21 cellular contexts compared by ENCODE assay signal in the genomic region with DNA sequence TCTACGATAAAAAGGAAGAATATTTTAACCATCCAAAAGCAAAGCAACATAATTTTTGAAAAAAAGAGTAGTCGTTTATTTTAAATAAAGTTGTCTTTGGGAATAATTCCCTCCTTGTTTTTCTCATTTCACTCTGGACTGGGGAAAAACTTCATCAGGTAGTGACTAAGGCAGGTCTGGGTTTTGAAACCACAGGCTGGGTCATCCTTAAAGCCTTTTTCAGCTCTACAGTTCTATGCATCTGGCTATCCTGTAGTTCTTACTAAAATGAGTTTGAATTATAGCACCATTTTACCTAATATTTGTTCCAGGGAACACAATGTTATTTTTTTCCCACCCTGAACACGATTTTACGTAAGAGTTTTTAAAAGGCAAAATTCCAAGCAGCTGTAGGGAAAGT.
"Had no signal": no experiment of that assay in that cellular context is flagged by ENCODE, and none has a peak within 500 bp of the region (broad histone marks: within the 10 kb centered on the region; RNA-seq: fewer than 3 reads in every experiment).

No MANE protein-coding gene starts in this region.

- H3K27ac ChIP-seq: adrenal gland, colonic mucosa, epithelial cell of prostate, left ventricle myocardium inferior, pancreas, psoas muscle, tibial artery, WERI-Rb-1 had no signal

- H3K27me3 ChIP-seq: adrenal gland, colonic mucosa, pancreas, tibial artery had no signal

- H3K4me3 ChIP-seq: adrenal gland, colonic mucosa, left ventricle myocardium inferior, pancreas, psoas muscle, tibial artery had no signal

- H3K9me3 ChIP-seq: adrenal gland, colonic mucosa, left ventricle myocardium inferior, pancreas, psoas muscle, tibial artery had no signal

- H3K36me3 ChIP-seq: adrenal gland, colonic mucosa, left ventricle myocardium inferior, pancreas, tibial artery, WERI-Rb-1 had no signal

- FAIRE-seq: bronchial epithelial cell, pancreas had no signal

- H3K36me3 Mint-ChIP-seq: natural killer cell treated with Interleukin-12 subunit alpha and Interleukin-12 subunit beta and Interleukin-15 and Interleukin-18, amount 100 ng/mL, for 72 hours; T-cell had no signal

- H3K4me3 Mint-ChIP-seq: endodermal cell; mesothelial cell of epicardium; natural killer cell treated with Interleukin-12 subunit alpha and Interleukin-12 subunit beta and Interleukin-15 and Interleukin-18, amount 100 ng/mL, for 72 hours; stimulated activated naive CD8-positive, alpha-beta T cell treated with anti-CD3 and anti-CD28 coated beads, Interleukin-15, Interleukin-2, amounts not matched to agents 100 ng/mL and 50 ng/mL, for 24 hours; T-cell; T-helper 2 cell treated with Interferon-gamma antibody and Interleukin-4, amounts not matched to agents 5 μg/mL and 100 μg/mL, for 36 hours had no signal

- H3K4me1 Mint-ChIP-seq: T-cell had no signal

- H3K27ac Mint-ChIP-seq: activated naive CD4-positive, alpha-beta T cell treated with anti-CD3 and anti-CD28 coated beads, Interleukin-2, amount 50 U/mL, for 72 hours; endodermal cell; mesothelial cell of epicardium; natural killer cell treated with Interleukin-12 subunit alpha and Interleukin-12 subunit beta and Interleukin-15 and Interleukin-18, amount 100 ng/mL, for 72 hours; stimulated activated naive CD8-positive, alpha-beta T cell treated with anti-CD3 and anti-CD28 coated beads, Interleukin-15, Interleukin-2, amounts not matched to agents 100 ng/mL and 50 ng/mL, for 24 hours; T-cell; T-helper 2 cell treated with Interferon-gamma antibody and Interleukin-4, amounts not matched to agents 5 μg/mL and 100 μg/mL, for 36 hours had no signal

- H3K27me3 Mint-ChIP-seq: stimulated activated naive CD8-positive, alpha-beta T cell treated with anti-CD3 and anti-CD28 coated beads, Interleukin-15, Interleukin-2, amounts not matched to agents 100 ng/mL and 50 ng/mL, for 24 hours; T-cell had no signal

- H3K9me3 Mint-ChIP-seq: activated naive CD4-positive, alpha-beta T cell treated with anti-CD3 and anti-CD28 coated beads, Interleukin-2, amount 50 U/mL, for 72 hours; mesothelial cell of epicardium; natural killer cell treated with Interleukin-12 subunit alpha and Interleukin-12 subunit beta and Interleukin-15 and Interleukin-18, amount 100 ng/mL, for 72 hours; stimulated activated naive CD8-positive, alpha-beta T cell treated with anti-CD3 and anti-CD28 coated beads, Interleukin-15, Interleukin-2, amounts not matched to agents 100 ng/mL and 50 ng/mL, for 24 hours; T-cell; T-helper 2 cell treated with Interferon-gamma antibody and Interleukin-4, amounts not matched to agents 5 μg/mL and 100 μg/mL, for 36 hours had no signal

- H3K4me1 ChIP-seq: colonic mucosa, left ventricle myocardium inferior, psoas muscle had no signal

- ATAC-seq: activated naive CD4-positive, alpha-beta T cell treated with anti-CD3 and anti-CD28 coated beads, Interleukin-2, amount 50 U/mL, for 72 hours; natural killer cell treated with Interleukin-12 subunit alpha and Interleukin-12 subunit beta and Interleukin-15 and Interleukin-18, amount 100 ng/mL, for 72 hours; pancreas; psoas muscle; right cardiac atrium; T-cell had no signal

- DNase-seq: activated gamma-delta T cell treated with Interleukin-2 at 50 U/mL for 16 hours; activated T-cell treated with anti-CD3 and anti-CD28 coated beads, Interleukin-2, amount 50 U/mL, for 1 hour; adrenal gland; colonic mucosa; endodermal cell; kidney glomerular epithelial cell; left ventricle myocardium inferior; pancreas; psoas muscle; right cardiac atrium; stimulated activated CD4-positive, alpha-beta T cell treated with anti-CD3 and anti-CD28 coated beads, Interleukin-1b, Interleukin-23, amount 100 ng/mL, for 48 hours; T-cell; tibial artery; WERI-Rb-1 had no signal
